ENCODE assay signal across 2 cellular contexts in the genomic region with DNA sequence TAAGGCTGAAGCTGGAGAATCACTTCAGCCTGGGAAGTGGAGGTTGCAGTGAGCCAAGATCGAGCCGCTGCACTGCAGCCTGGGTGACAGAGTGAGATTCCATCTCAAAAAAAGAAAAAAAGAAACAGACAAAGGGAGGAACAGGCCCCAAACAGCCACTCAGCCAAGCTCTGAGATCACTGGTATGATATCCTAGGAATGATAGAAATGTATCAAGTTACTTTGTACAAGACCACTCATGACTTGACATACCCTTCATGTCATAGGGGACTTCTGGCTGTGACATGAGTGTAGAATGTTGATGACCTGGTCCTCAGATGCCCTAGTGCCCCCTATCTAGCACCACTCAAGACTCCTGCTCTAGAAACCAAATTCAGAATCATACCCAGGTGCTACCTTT.
TF ChIP-seq lines count a peak whose summit lies in the region.

No MANE protein-coding gene starts in this region.

TF ChIP-seq in IMR-90, 13 proteins besides CTCF, POLR2A, EP300 and RAD21:
- TF ChIP-seq RFX5 (IDR thresholded peaks at IDR 0.05; ENCODE audit: low read depth, low read length) = no peak
- TF ChIP-seq NFE2L2 (IDR thresholded peaks at IDR 0.05; ENCODE audit: low read depth, low read length) = no peak
- no peak for TF ChIP-seq FOS (IDR thresholded peaks at IDR 0.05; ENCODE audit: low read depth, low read length)
- TF ChIP-seq MAZ (IDR thresholded peaks at IDR 0.05; ENCODE audit: borderline replicate concordance, low read depth, low read length) = no peak
- no peak for TF ChIP-seq SMC3 (IDR thresholded peaks at IDR 0.05; ENCODE audit: low read depth, low read length)
- TF ChIP-seq BHLHE40 (IDR thresholded peaks at IDR 0.05; ENCODE audit: low read depth, low read length) = no peak
TF ChIP-seq in IMR-90: peak in this region for 0.

TF ChIP-seq in endothelial cell of umbilical vein, 7 proteins besides CTCF, POLR2A, EP300 and RAD21:
- TF ChIP-seq EZH2 (IDR thresholded peaks at IDR 0.05; ENCODE audit: borderline replicate concordance, low read depth, low read length, severe bottlenecking) = no peak
- TF ChIP-seq POLR2AphosphoS5 (IDR thresholded peaks at IDR 0.05; ENCODE audit: insufficient read depth, low read depth, low read length) = no peak
- no peak for TF ChIP-seq GATA2 (IDR thresholded peaks at IDR 0.05; ENCODE audit: insufficient read depth, insufficient read length, low read depth, low read length)
- no peak for TF ChIP-seq FOS (IDR thresholded peaks at IDR 0.05; ENCODE audit: borderline replicate concordance, insufficient read depth, low read length)
